ENCODE assay signal across 13 cellular contexts in genomic region chr5:169804861-169805260, GRCh38.
DNase-seq lines count a peak whose midpoint lies in the region; ATAC-seq and TF ChIP-seq lines count a peak whose summit lies in the region.
"Had no signal": no experiment of that assay in that cellular context is flagged by ENCODE, and none has a peak within 500 bp of the region (broad histone marks: within the 10 kb centered on the region; RNA-seq: fewer than 3 reads in every experiment).

No MANE protein-coding gene starts in this region.

- H3K4me3 ChIP-seq in MG63 (no peak overlapping the region), cardiac fibroblast (replicated peaks in 1 of 2; ENCODE audit: low read depth in 2 of 2, low read length in 2 of 2) (no peak overlapping the region), skeletal muscle cell (ENCODE audit: low read depth, low read length) (no peak overlapping the region)
- H3K4me3 ChIP-seq: gastroesophageal sphincter, Peyer's patch had no signal

- H3K27me3 ChIP-seq in MG63: no peaks in the 10 kb centered on the region
- H3K27me3 ChIP-seq: Peyer's patch had no signal

- TF ChIP-seq CTCF in cardiac fibroblast (IDR thresholded peaks at IDR 0.05; ENCODE audit: low read depth, low read length) (no peak), GM13976 (IDR thresholded peaks at IDR 0.05; ENCODE audit: borderline replicate concordance, control extremely low read depth, extremely low read depth, insufficient read depth, missing control alignments) (no peak)

- in situ Hi-C loops in GM13976 (cut with MboI; ENCODE audit: low sequenced_read_pairs, unreplicated experiment): no loop called here

- no peaks in the 10 kb centered on the region for H3K36me3 ChIP-seq in MG63
- H3K36me3 ChIP-seq: gastroesophageal sphincter, Peyer's patch had no signal

- DNase-seq in ELR (ENCODE audit: low read depth) (peak; percentile 25), MG63 (peak; percentile 65), cardiac fibroblast (ENCODE audit: low read depth in 2 of 2) (peak; percentile 26 to 89), skeletal muscle cell (ENCODE audit: low read depth) (peak; percentile 35), GM13976 (ENCODE audit: low spot score) (no peak), SIG-M5 treated with dmso at 0.1 percent for 504 hours (lab: John Stamatoyannopoulos, UW; ENCODE audit: unreplicated experiment) (no peak)
- DNase-seq: kidney, NCI-H146, NCI-H526 treated with DMSO at 0.1 percent for 48 hours, Peyer's patch, retina had no signal

- no peak for ATAC-seq in GM18502 (IDR thresholded peaks at IDR 0.05; ENCODE audit: poor library complexity, unreplicated experiment)
- ATAC-seq: gastroesophageal sphincter had no signal

- no peaks in the 10 kb centered on the region for H3K9me3 ChIP-seq in MG63
- H3K9me3 ChIP-seq: gastroesophageal sphincter, Peyer's patch had no signal

Comparison
In these comparisons a context has a peak if more than half of its experiments do, and no peak if none do; other contexts are left out.
1. DNase-seq: peak in ELR (single experiment), MG63 (single experiment), cardiac fibroblast (2 of 2) and skeletal muscle cell (single experiment); none in GM13976 (single experiment) and SIG-M5 treated with dmso at 0.1 percent for 504 hours (single experiment).